36 cellular contexts compared by ENCODE assay signal in the genomic region with DNA sequence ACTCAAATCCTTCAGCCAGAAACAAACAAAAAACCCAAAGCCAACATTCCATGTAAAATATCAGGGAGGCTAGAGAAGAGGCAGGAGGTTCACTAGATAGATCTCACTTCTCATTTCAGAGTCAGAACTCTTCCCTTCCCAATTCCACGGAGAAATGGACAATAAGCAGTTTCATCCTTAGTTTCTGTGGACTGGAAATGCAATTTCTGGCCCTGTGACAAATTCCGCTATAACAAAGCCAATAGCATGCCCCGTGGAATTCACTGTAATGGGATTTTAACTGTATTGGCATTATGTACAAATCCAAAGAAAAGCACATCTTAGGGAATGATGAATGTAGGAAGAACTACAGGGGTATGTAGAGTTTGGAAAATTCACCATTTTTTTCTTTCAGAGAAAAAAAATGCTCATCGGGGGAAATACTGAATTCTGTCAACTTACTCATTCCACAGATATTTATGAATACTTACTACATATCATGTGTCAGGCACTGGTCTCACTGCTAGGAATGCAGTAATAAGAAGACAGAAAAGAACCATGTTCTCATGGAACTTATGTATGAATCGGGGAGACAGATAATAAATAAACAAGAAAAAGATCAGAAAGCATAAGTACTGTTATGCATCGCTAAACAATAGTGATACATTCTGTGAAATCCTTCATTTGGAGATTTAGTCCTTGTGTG. TPM values are rescaled to one million over a fixed set of nuclear protein-coding genes. Genes with fewer than 3 reads are reported as not detected.
DNase-seq lines count a peak whose midpoint lies in the region; ATAC-seq and TF ChIP-seq lines count a peak whose summit lies in the region.
"Had no signal": no experiment of that assay in that cellular context is flagged by ENCODE, and none has a peak within 500 bp of the region (broad histone marks: within the 10 kb centered on the region; RNA-seq: fewer than 3 reads in every experiment).

No MANE protein-coding gene starts in this region.

- H3K9me3 ChIP-seq in parathyroid adenoma (ENCODE audit: control insufficient read depth, low read length) (no peaks in the 10 kb centered on the region), T-helper 17 cell (ENCODE audit: control insufficient read depth, low read length, poor library complexity, severe bottlenecking) (no peaks in the 10 kb centered on the region)
- H3K9me3 ChIP-seq: ascending aorta; BLaER1 treated with 17β-estradiol and CSF1 and Interleukin-3, amounts not matched to agents 10 nM and 100 nM; gastrocnemius medialis; left ventricle myocardium inferior; upper lobe of left lung had no signal

- no peak overlapping the region for H3K4me3 ChIP-seq in brain microvascular endothelial cell (ENCODE audit: low read depth, low read length)
- H3K4me3 ChIP-seq in parathyroid adenoma (ENCODE audit: low read depth, low read length): no peak overlapping the region
- H3K4me3 ChIP-seq: ascending aorta; BLaER1 treated with 17β-estradiol and CSF1 and Interleukin-3, amounts not matched to agents 10 nM and 100 nM; gastrocnemius medialis; left ventricle myocardium inferior; upper lobe of left lung had no signal

- DNase-seq in EL: peak; percentile 8
- peak; percentile 50 for DNase-seq in brain microvascular endothelial cell
- peak; percentile 28 for DNase-seq in foreskin melanocyte
- DNase-seq in NOMO-1 treated with dmso at 0.1 percent for 144 hours (lab: John Stamatoyannopoulos, UW; ENCODE audit: unreplicated experiment): no peak
- no peak for DNase-seq in T-helper 17 cell
- DNase-seq in A172 (ENCODE audit: low spot score): no peak
- DNase-seq: activated CD4-positive, alpha-beta memory T cell treated with anti-CD3 and anti-CD28 coated beads for 36 hours; COR-L47; DMS53; effector CD4-positive, alpha-beta T cell; erythroblast; gastrocnemius medialis; GF-D8; hippocampal formation; immature natural killer cell; left ventricle myocardium inferior; midbrain; naive thymus-derived CD8-positive, alpha-beta T cell; NCI-H1417 treated with DMSO at 0.1 percent for 48 hours; NCI-H2081; NCI-H2227 treated with DMSO at 0.1 percent for 48 hours; NCI-H748 treated with DMSO at 0.1 percent for 48 hours; nucleus accumbens; small intestine; stimulated activated CD4-positive, alpha-beta T cell treated with anti-CD3 and anti-CD28 coated beads, Interleukin-2, amount 100 ng/mL, for 48 hours; T-helper 1 cell; upper lobe of left lung had no signal

- peak overlapping the region; percentile 3 for H3K27ac ChIP-seq in brain microvascular endothelial cell
- H3K27ac ChIP-seq in parathyroid adenoma: no peak overlapping the region
- H3K27ac ChIP-seq: ascending aorta; BLaER1 treated with 17β-estradiol and CSF1 and Interleukin-3, amounts not matched to agents 10 nM and 100 nM; gastrocnemius medialis; KMS-11; left ventricle myocardium inferior; upper lobe of left lung had no signal

- H3K4me1 ChIP-seq in parathyroid adenoma: peaks cover 23% of the 10 kb centered on the region
- H3K4me1 ChIP-seq: ascending aorta, gastrocnemius medialis, left ventricle myocardium inferior, upper lobe of left lung had no signal

- ATAC-seq in GM19023 (IDR thresholded peaks at IDR 0.05; ENCODE audit: unreplicated experiment): no peak
- ATAC-seq in T-helper 17 cell: no peak
- ATAC-seq: activated CD4-positive, CD25-positive, alpha-beta regulatory T cell treated with anti-CD3 and anti-CD28 coated beads, Interleukin-2, amount 50 U/mL, for 24 hours; activated naive CD4-positive, alpha-beta T cell treated with anti-CD3 and anti-CD28 coated beads, Interleukin-2, amount 50 U/mL, for 72 hours; gastrocnemius medialis; naive thymus-derived CD8-positive, alpha-beta T cell had no signal

- TF ChIP-seq CTCF in brain microvascular endothelial cell (IDR thresholded peaks at IDR 0.05; ENCODE audit: low read depth, low read length, missing control alignments) (no peak), parathyroid adenoma (IDR thresholded peaks at IDR 0.05) (no peak)

- no peaks in the 10 kb centered on the region for H3K4me1 Mint-ChIP-seq in T-helper 17 cell
- H3K4me1 Mint-ChIP-seq: central memory CD8-positive, alpha-beta T cell; immature natural killer cell; naive thymus-derived CD8-positive, alpha-beta T cell had no signal

- H3K27me3 ChIP-seq in brain microvascular endothelial cell (replicated peaks): no peaks in the 10 kb centered on the region
- no peaks in the 10 kb centered on the region for H3K27me3 ChIP-seq in parathyroid adenoma (ENCODE audit: control insufficient read depth, insufficient read depth, low read length)
- H3K27me3 ChIP-seq: ascending aorta; BLaER1 treated with 17β-estradiol and CSF1 and Interleukin-3, amounts not matched to agents 10 nM and 100 nM; gastrocnemius medialis; upper lobe of left lung had no signal

- H3K79me2 ChIP-seq in parathyroid adenoma: no peaks in the 10 kb centered on the region

- peak overlapping the region; percentile 19 for H2AFZ ChIP-seq in parathyroid adenoma

- no peak overlapping the region for H3K4me3 Mint-ChIP-seq in T-helper 17 cell
- H3K4me3 Mint-ChIP-seq: activated CD4-positive, alpha-beta memory T cell treated with anti-CD3 and anti-CD28 coated beads for 36 hours; central memory CD8-positive, alpha-beta T cell; immature natural killer cell; naive thymus-derived CD8-positive, alpha-beta T cell had no signal

- no peaks in the 10 kb centered on the region for H3K36me3 Mint-ChIP-seq in T-helper 17 cell (ENCODE audit: low read depth)
- H3K36me3 Mint-ChIP-seq: activated CD4-positive, alpha-beta memory T cell treated with anti-CD3 and anti-CD28 coated beads for 36 hours; activated naive CD4-positive, alpha-beta T cell treated with anti-CD3 and anti-CD28 coated beads, Interleukin-2, amount 50 U/mL, for 72 hours; immature natural killer cell; naive thymus-derived CD8-positive, alpha-beta T cell had no signal

- H3K27me3 Mint-ChIP-seq in T-helper 17 cell: peaks cover 12% of the 10 kb centered on the region

- in situ Hi-C loops in brain microvascular endothelial cell (cut with HindIII; ENCODE audit: low pct_ligation_motif_present, low sequenced_read_pairs): no loop called here

- no peak overlapping the region for H3K9ac ChIP-seq in parathyroid adenoma
- H3K9ac ChIP-seq: BLaER1 treated with 17β-estradiol and CSF1 and Interleukin-3, amounts not matched to agents 10 nM and 100 nM; KMS-11 had no signal

- H3K4me2 ChIP-seq in parathyroid adenoma (ENCODE audit: low read length): no peak overlapping the region
- H3K4me2 ChIP-seq: BLaER1 treated with 17β-estradiol and CSF1 and Interleukin-3, amounts not matched to agents 10 nM and 100 nM; KMS-11 had no signal

- H3K36me3 ChIP-seq in brain microvascular endothelial cell (replicated peaks) (no peaks in the 10 kb centered on the region), parathyroid adenoma (ENCODE audit: control insufficient read depth, insufficient read depth, low read length) (no peaks in the 10 kb centered on the region)
- H3K36me3 ChIP-seq: ascending aorta; BLaER1 treated with 17β-estradiol and CSF1 and Interleukin-3, amounts not matched to agents 10 nM and 100 nM; gastrocnemius medialis; left ventricle myocardium inferior; upper lobe of left lung had no signal

- no peak overlapping the region for H3K27ac Mint-ChIP-seq in T-helper 17 cell
- H3K27ac Mint-ChIP-seq: activated CD4-positive, alpha-beta memory T cell treated with anti-CD3 and anti-CD28 coated beads for 36 hours; activated naive CD4-positive, alpha-beta T cell treated with anti-CD3 and anti-CD28 coated beads, Interleukin-2, amount 50 U/mL, for 72 hours; activated T-helper 2 cell treated with anti-CD3 and anti-CD28 coated beads, Interferon-gamma antibody, Interleukin-2, Interleukin-4, amounts not matched to agents 10 μg/mL and 5 μg/mL and 100 μg/mL, durations not matched to agents 14 hours and 24 hours and 36 hours; immature natural killer cell; naive thymus-derived CD8-positive, alpha-beta T cell had no signal

RNA-seq across cellular contexts. Expression of a gene that starts 43.5 kb away (rescaled TPM):
- total RNA-seq in T-helper 17 cell: under 1 TPM in 1 of 2 donors, not detected in 1; 0.40 TPM
- 0.26 TPM in 2 replicates for total RNA-seq in A172 (2014; rRNA removed; shearing (Covaris generic))
- total RNA-seq: gastrocnemius medialis; naive thymus-derived CD8-positive, alpha-beta T cell had no signal

Comparison
In these comparisons a context has a peak if more than half of its experiments do, and no peak if none do; other contexts are left out.
1. DNase-seq: peak in EL (single experiment), brain microvascular endothelial cell (single experiment) and foreskin melanocyte (single experiment); none in NOMO-1 treated with dmso at 0.1 percent for 144 hours (single experiment), T-helper 17 cell (0 of 3) and A172 (single experiment).